ENCODE assay signal across 2 cellular contexts in the genomic region with DNA sequence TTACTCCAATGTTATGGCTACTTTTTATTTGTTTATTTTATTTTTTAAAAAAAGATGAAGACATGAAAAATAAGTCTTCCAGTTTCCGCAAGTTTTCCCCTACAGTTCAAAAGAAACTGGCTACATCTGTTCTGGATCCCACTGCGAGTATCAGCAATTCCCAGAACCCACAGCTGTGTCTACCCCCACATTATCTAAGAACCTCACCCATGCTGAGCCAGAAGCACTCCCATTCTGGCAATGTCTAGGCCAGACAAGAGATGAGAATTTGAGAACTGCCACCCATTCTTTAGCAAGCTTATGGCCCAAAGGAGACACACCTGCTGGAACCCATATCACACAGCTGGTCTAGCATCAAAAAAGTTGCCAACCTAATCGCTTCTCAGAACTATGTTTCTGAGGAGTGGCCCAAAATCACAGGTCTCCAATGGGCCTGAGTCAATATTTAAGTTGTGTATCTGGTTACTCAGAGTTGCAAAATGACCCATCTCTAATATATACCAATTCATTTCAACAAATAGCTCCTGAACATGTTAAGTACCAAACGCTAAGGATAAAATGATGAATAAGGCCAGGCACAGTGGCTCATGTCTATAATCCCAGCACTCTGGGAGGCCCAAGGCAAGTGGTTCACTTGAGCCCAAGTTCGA.
A peak's percentile ranks its signal among the peaks of the same experiment; 100 is the strongest.
TF ChIP-seq lines count a peak whose summit lies in the region.

No MANE protein-coding gene starts in this region.

TF ChIP-seq in GM23338, 12 proteins besides CTCF, POLR2A, EP300 and RAD21:
- TF ChIP-seq STAT1 (IDR thresholded peaks at IDR 0.05; ENCODE audit: unreplicated experiment) (no peak), JUNB (IDR thresholded peaks at IDR 0.05; ENCODE audit: unreplicated experiment) (no peak), CREB1 (CRISPR knock-in tag; IDR thresholded peaks at IDR 0.05; ENCODE audit: low read depth) (no peak), NANOG (IDR thresholded peaks at IDR 0.05; ENCODE audit: borderline replicate concordance) (no peak), EZH2 (IDR thresholded peaks at IDR 0.05; ENCODE audit: low read depth, unreplicated experiment) (no peak)
- TF ChIP-seq, protein P1, sequence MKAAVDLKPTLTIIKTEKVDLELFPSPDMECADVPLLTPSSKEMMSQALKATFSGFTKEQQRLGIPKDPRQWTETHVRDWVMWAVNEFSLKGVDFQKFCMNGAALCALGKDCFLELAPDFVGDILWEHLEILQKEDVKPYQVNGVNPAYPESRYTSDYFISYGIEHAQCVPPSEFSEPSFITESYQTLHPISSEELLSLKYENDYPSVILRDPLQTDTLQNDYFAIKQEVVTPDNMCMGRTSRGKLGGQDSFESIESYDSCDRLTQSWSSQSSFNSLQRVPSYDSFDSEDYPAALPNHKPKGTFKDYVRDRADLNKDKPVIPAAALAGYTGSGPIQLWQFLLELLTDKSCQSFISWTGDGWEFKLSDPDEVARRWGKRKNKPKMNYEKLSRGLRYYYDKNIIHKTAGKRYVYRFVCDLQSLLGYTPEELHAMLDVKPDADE (IDR thresholded peaks at IDR 0.05) = no peak
- TF ChIP-seq, protein P2, sequence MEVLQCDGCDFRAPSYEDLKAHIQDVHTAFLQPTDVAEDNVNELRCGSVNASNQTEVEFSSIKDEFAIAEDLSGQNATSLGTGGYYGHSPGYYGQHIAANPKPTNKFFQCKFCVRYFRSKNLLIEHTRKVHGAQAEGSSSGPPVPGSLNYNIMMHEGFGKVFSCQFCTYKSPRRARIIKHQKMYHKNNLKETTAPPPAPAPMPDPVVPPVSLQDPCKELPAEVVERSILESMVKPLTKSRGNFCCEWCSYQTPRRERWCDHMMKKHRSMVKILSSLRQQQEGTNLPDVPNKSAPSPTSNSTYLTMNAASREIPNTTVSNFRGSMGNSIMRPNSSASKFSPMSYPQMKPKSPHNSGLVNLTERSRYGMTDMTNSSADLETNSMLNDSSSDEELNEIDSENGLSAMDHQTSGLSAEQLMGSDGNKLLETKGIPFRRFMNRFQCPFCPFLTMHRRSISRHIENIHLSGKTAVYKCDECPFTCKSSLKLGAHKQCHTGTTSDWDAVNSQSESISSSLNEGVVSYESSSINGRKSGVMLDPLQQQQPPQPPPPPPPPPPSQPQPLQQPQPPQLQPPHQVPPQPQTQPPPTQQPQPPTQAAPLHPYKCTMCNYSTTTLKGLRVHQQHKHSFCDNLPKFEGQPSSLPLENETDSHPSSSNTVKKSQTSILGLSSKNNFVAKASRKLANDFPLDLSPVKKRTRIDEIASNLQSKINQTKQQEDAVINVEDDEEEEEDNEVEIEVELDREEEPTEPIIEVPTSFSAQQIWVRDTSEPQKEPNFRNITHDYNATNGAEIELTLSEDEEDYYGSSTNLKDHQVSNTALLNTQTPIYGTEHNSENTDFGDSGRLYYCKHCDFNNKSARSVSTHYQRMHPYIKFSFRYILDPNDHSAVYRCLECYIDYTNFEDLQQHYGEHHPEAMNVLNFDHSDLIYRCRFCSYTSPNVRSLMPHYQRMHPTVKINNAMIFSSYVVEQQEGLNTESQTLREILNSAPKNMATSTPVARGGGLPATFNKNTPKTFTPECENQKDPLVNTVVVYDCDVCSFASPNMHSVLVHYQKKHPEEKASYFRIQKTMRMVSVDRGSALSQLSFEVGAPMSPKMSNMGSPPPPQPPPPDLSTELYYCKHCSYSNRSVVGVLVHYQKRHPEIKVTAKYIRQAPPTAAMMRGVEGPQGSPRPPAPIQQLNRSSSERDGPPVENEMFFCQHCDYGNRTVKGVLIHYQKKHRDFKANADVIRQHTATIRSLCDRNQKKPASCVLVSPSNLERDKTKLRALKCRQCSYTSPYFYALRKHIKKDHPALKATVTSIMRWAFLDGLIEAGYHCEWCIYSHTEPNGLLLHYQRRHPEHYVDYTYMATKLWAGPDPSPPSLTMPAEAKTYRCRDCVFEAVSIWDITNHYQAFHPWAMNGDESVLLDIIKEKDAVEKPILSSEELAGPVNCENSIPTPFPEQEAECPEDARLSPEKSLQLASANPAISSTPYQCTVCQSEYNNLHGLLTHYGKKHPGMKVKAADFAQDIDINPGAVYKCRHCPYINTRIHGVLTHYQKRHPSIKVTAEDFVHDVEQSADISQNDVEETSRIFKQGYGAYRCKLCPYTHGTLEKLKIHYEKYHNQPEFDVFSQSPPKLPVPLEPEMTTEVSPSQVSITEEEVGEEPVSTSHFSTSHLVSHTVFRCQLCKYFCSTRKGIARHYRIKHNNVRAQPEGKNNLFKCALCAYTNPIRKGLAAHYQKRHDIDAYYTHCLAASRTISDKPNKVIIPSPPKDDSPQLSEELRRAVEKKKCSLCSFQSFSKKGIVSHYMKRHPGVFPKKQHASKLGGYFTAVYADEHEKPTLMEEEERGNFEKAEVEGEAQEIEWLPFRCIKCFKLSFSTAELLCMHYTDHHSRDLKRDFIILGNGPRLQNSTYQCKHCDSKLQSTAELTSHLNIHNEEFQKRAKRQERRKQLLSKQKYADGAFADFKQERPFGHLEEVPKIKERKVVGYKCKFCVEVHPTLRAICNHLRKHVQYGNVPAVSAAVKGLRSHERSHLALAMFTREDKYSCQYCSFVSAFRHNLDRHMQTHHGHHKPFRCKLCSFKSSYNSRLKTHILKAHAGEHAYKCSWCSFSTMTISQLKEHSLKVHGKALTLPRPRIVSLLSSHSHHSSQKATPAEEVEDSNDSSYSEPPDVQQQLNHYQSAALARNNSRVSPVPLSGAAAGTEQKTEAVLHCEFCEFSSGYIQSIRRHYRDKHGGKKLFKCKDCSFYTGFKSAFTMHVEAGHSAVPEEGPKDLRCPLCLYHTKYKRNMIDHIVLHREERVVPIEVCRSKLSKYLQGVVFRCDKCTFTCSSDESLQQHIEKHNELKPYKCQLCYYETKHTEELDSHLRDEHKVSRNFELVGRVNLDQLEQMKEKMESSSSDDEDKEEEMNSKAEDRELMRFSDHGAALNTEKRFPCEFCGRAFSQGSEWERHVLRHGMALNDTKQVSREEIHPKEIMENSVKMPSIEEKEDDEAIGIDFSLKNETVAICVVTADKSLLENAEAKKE (CRISPR knock-in tag; IDR thresholded peaks at IDR 0.05) = no peak
TF ChIP-seq in GM23338: peak in this region for 0.

TF ChIP-seq in HepG2, 621 proteins besides CTCF, POLR2A, EP300 and RAD21:
- TF ChIP-seq, protein P3, sequence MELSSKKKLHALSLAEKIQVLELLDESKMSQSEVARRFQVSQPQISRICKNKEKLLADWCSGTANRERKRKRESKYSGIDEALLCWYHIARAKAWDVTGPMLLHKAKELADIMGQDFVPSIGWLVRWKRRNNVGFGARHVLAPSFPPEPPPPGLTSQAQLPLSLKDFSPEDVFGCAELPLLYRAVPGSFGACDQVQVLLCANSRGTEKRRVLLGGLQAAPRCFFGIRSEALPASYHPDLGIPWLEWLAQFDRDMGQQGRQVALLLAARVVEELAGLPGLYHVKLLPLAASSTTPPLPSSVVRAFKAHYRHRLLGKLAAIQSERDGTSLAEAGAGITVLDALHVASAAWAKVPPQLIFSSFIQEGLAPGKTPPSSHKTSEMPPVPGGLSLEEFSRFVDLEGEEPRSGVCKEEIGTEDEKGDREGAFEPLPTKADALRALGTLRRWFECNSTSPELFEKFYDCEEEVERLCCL (CRISPR knock-in tag; IDR thresholded peaks at IDR 0.05; ENCODE audit: borderline replicate concordance) = no peak
- TF ChIP-seq ELF1 (CRISPR knock-in tag; IDR thresholded peaks at IDR 0.05) = no peak
- no peak for TF ChIP-seq ARNTL (CRISPR knock-in tag; IDR thresholded peaks at IDR 0.05)
- TF ChIP-seq GFI1 (CRISPR knock-in tag; IDR thresholded peaks at IDR 0.05; ENCODE audit: borderline replicate concordance) = peak; percentile 67
